17 cellular contexts compared by ENCODE assay signal in genomic region chr9:88989961-88990570, GRCh38. TPM values are rescaled to one million over a fixed set of nuclear protein-coding genes. Genes with fewer than 3 reads are reported as not detected.
DNase-seq lines count a peak whose midpoint lies in the region; ATAC-seq and TF ChIP-seq lines count a peak whose summit lies in the region.
"Had no signal": no experiment of that assay in that cellular context is flagged by ENCODE, and none has a peak within 500 bp of the region (broad histone marks: within the 10 kb centered on the region; RNA-seq: fewer than 3 reads in every experiment).

No MANE protein-coding gene starts in this region.

- peaks cover 10% of the 10 kb centered on the region for H3K79me2 ChIP-seq in mesendoderm (ENCODE audit: control insufficient read depth, insufficient read depth, low read length)

- peak overlapping the region; percentile 88 for H3K4me2 ChIP-seq in mesendoderm (ENCODE audit: low read length)

- no peak overlapping the region for H4K5ac ChIP-seq in mesendoderm (ENCODE audit: low read length)

- H2BK120ac ChIP-seq in mesendoderm (ENCODE audit: low read depth, low read length) = no peak overlapping the region

- peak overlapping the region; percentile 72 for H3K4me3 Mint-ChIP-seq in activated naive CD8-positive, alpha-beta T cell
- no peak overlapping the region for H3K4me3 Mint-ChIP-seq in activated naive CD8-positive, alpha-beta T cell treated with anti-CD3 and anti-CD28 coated beads for 36 hours

- H3K36me3 ChIP-seq in mesendoderm (ENCODE audit: control insufficient read depth, insufficient read depth, low read length) (no peaks in the 10 kb centered on the region), transverse colon (no peaks in the 10 kb centered on the region), upper lobe of left lung (no peaks in the 10 kb centered on the region)
- H3K36me3 ChIP-seq: HAP-1, heart right ventricle, pancreas had no signal

- peak overlapping the region; percentile 86 for H3K23ac ChIP-seq in mesendoderm (ENCODE audit: low read length)

- WGBS in mesendoderm (ENCODE audit: extremely low coverage, insufficient coverage, low lambda C conversion rate) = no CpG with 5 or more reads among the region's 21 CpGs
- 90 to 92% methylated on average over 6 to 21 of the region's 21 CpGs for WGBS in transverse colon (ENCODE audit: low coverage in 1 of 2), 2 donors
- 91% methylated on average over 20 to 21 of the region's 21 CpGs for WGBS in upper lobe of left lung, 2 donors

- H3K4ac ChIP-seq in mesendoderm (ENCODE audit: low read depth, low read length) = no peak overlapping the region

- intact Hi-C loops in transverse colon (cut with DNase I; ENCODE audit: low total_unique reads) = no loop called here

- DNase-seq in activated naive CD8-positive, alpha-beta T cell treated with anti-CD3 and anti-CD28 coated beads for 36 hours = no peak
- DNase-seq in choroid plexus epithelial cell (ENCODE audit: low read depth) (no peak), mesendoderm (peak; percentile 75), transverse colon (no peak), RKO (ENCODE audit: low spot score) (no peak), upper lobe of left lung (no peak)
- DNase-seq: ACHN; central memory CD4-positive, alpha-beta T cell; NCI-H2081 treated with DMSO at 0.1 percent for 48 hours; SIG-M5; stimulated activated CD4-positive, alpha-beta T cell treated with anti-CD3 and anti-CD28 coated beads, Interleukin-12 subunit alpha, Interleukin-12 subunit beta, amount 100 ng/mL, for 4 hours had no signal

- no peak for TF ChIP-seq POLR2A in transverse colon (IDR thresholded peaks at IDR 0.05)
- no peak for TF ChIP-seq POLR2A in upper lobe of left lung (IDR thresholded peaks at IDR 0.05)

- H3K9me3 ChIP-seq in transverse colon (no peaks in the 10 kb centered on the region), upper lobe of left lung (no peaks in the 10 kb centered on the region)
- H3K9me3 ChIP-seq: HAP-1, heart right ventricle, pancreas had no signal

- no peak overlapping the region for H2BK5ac ChIP-seq in mesendoderm (ENCODE audit: low read length)

- peak overlapping the region; percentile 82 for H3K9ac ChIP-seq in mesendoderm (ENCODE audit: low read length)

- H3K27me3 ChIP-seq in mesendoderm (ENCODE audit: insufficient read depth, low read length, poor library complexity) = no peaks in the 10 kb centered on the region
- peaks cover 35% of the 10 kb centered on the region for H3K27me3 ChIP-seq in transverse colon
- H3K27me3 ChIP-seq in upper lobe of left lung = peaks cover 0 to 13% (median 0%) of the 10 kb centered on the region in 4 donors
- H3K27me3 ChIP-seq: pancreas had no signal

- no peaks in the 10 kb centered on the region for H3K36me3 Mint-ChIP-seq in activated naive CD8-positive, alpha-beta T cell
- no peaks in the 10 kb centered on the region for H3K36me3 Mint-ChIP-seq in activated naive CD8-positive, alpha-beta T cell treated with anti-CD3 and anti-CD28 coated beads for 36 hours

- TF ChIP-seq CTCF in choroid plexus epithelial cell (conservative IDR thresholded peaks at IDR 0.05; ENCODE audit: low read depth, low read length) (peak; percentile 17), transverse colon (IDR thresholded peaks at IDR 0.05) (no peak), upper lobe of left lung (IDR thresholded peaks at IDR 0.05) (no peak)

- H3K27me3 Mint-ChIP-seq in activated naive CD8-positive, alpha-beta T cell = peaks cover 17% of the 10 kb centered on the region
- peaks cover 51% of the 10 kb centered on the region for H3K27me3 Mint-ChIP-seq in activated naive CD8-positive, alpha-beta T cell treated with anti-CD3 and anti-CD28 coated beads for 36 hours

- H3K4me3 ChIP-seq in choroid plexus epithelial cell (ENCODE audit: low read depth, low read length) (peak overlapping the region; percentile 88), mesendoderm (ENCODE audit: low read length) (no peak overlapping the region), transverse colon (no peak overlapping the region), upper lobe of left lung (no peak overlapping the region)
- H3K4me3 ChIP-seq: HAP-1 had no signal

- peak overlapping the region; percentile 77 for H2AK5ac ChIP-seq in mesendoderm (ENCODE audit: low read length)

- H3K27ac Mint-ChIP-seq in activated naive CD8-positive, alpha-beta T cell = peak overlapping the region; percentile 16
- no peak overlapping the region for H3K27ac Mint-ChIP-seq in activated naive CD8-positive, alpha-beta T cell treated with anti-CD3 and anti-CD28 coated beads for 36 hours

- H3K27ac ChIP-seq in mesendoderm (ENCODE audit: low read depth, low read length) = no peak overlapping the region
- peak overlapping the region in 3 of 4 donors; percentile 34 to 78 (median 74) for H3K27ac ChIP-seq in transverse colon
- peak overlapping the region in 1 of 4 donors; percentile 67 for H3K27ac ChIP-seq in upper lobe of left lung
- H3K27ac ChIP-seq: pancreas had no signal

- H4K8ac ChIP-seq in mesendoderm (ENCODE audit: low read depth, low read length) = no peak overlapping the region

- H3K18ac ChIP-seq in mesendoderm (ENCODE audit: low read length) = no peak overlapping the region

- TF ChIP-seq EP300 in transverse colon (IDR thresholded peaks at IDR 0.05; ENCODE audit: low read depth) (no peak), upper lobe of left lung (IDR thresholded peaks at IDR 0.05) (no peak)

- no peak overlapping the region for H2BK15ac ChIP-seq in mesendoderm (replicated peaks; ENCODE audit: low read depth)

- H3K4me1 Mint-ChIP-seq in activated naive CD8-positive, alpha-beta T cell (ENCODE audit: low read depth) = peaks cover 28% of the 10 kb centered on the region
- peaks cover 30% of the 10 kb centered on the region for H3K4me1 Mint-ChIP-seq in activated naive CD8-positive, alpha-beta T cell treated with anti-CD3 and anti-CD28 coated beads for 36 hours

- H3K4me1 ChIP-seq in mesendoderm (ENCODE audit: control insufficient read depth, low read depth, low read length) (peaks cover 11% of the 10 kb centered on the region), transverse colon (peaks cover 0 to 35% (median 6%) of the 10 kb centered on the region in 4 donors), upper lobe of left lung (peaks cover 7 to 28% (median 25%) of the 10 kb centered on the region in 4 donors)
- H3K4me1 ChIP-seq: HAP-1 had no signal

- ATAC-seq in HG02798 (IDR thresholded peaks at IDR 0.05; ENCODE audit: poor library complexity, unreplicated experiment) (no peak), upper lobe of left lung (ENCODE audit: low FRiP score in 2 of 2) (no peak)

- peak overlapping the region; percentile 93 for H3K56ac ChIP-seq in mesendoderm (ENCODE audit: low read length)

- in situ Hi-C loops in transverse colon (cut with MboI; ENCODE audit: low pct_ligation_motif_present in 1 of 4, low pct_unique_long_range_greater_than_20kb in 1 of 4, low sequenced_read_pairs in 3 of 4) = loop anchor here in 1 of 4 donors (25.0 kb wide), 1 partner anchor 1303 kb away; no protein-coding TSS in a partner anchor

- no peaks in the 10 kb centered on the region for H3K9me3 Mint-ChIP-seq in activated naive CD8-positive, alpha-beta T cell (ENCODE audit: low read depth)
- H3K9me3 Mint-ChIP-seq in activated naive CD8-positive, alpha-beta T cell treated with anti-CD3 and anti-CD28 coated beads for 36 hours = peaks cover 1% of the 10 kb centered on the region
- H3K9me3 Mint-ChIP-seq: activated naive CD4-positive, alpha-beta T cell treated with anti-CD3 and anti-CD28 coated beads for 36 hours had no signal

- peaks cover 5% of the 10 kb centered on the region for H3K79me1 ChIP-seq in mesendoderm (ENCODE audit: low read length)

RNA-seq across cellular contexts. Expression of gene S1PR3, which starts 1.2 kb away (rescaled TPM):
- total RNA-seq in activated naive CD8-positive, alpha-beta T cell treated with anti-CD3 and anti-CD28 coated beads for 36 hours = under 1 TPM; 0.23 to 0.38 TPM
- 7.0 TPM for polyA plus RNA-seq in mesendoderm (2013, experiment 1 of 2)
- 7.0 TPM for polyA plus RNA-seq in mesendoderm (2013, experiment 2 of 2)
- total RNA-seq in transverse colon (10 to 100 TPM in 2 of 4 donors, 1 to 10 TPM in 2; 2.0 to 13.5 (median 8.3) TPM), upper lobe of left lung (10 to 100 TPM in 2 of 6 donors, 1 to 10 TPM in 4; 3.3 to 13.6 (median 5.4) TPM)
